ENCODE assay signal across 1 cellular context in genomic region chr3:16069149-16069922, GRCh38.
TF ChIP-seq lines count a peak whose summit lies in the region.

No MANE protein-coding gene starts in this region.

TF ChIP-seq in SK-N-SH, 30 proteins besides CTCF, POLR2A, EP300 and RAD21 (continued from another document):
- TF ChIP-seq IRF3 (IDR thresholded peaks at IDR 0.05; ENCODE audit: low read depth, low read length) (no peak), RXRA (IDR thresholded peaks at IDR 0.05; ENCODE audit: borderline replicate concordance, low read depth) (peak; percentile 49; the same call in 1 of the 2 replicates), REST (IDR thresholded peaks at IDR 0.05; ENCODE audit: low read depth, low read length) (no peak), NRF1 (IDR thresholded peaks at IDR 0.05; ENCODE audit: low read depth, low read length) (no peak), POLR2AphosphoS5 (IDR thresholded peaks at IDR 0.05; ENCODE audit: low read depth, low read length) (no peak), JUND (IDR thresholded peaks at IDR 0.05) (peak; percentile 97), SIN3A (IDR thresholded peaks at IDR 0.05; ENCODE audit: borderline replicate concordance, low read depth, low read length) (no peak)
